In the genomic region with DNA sequence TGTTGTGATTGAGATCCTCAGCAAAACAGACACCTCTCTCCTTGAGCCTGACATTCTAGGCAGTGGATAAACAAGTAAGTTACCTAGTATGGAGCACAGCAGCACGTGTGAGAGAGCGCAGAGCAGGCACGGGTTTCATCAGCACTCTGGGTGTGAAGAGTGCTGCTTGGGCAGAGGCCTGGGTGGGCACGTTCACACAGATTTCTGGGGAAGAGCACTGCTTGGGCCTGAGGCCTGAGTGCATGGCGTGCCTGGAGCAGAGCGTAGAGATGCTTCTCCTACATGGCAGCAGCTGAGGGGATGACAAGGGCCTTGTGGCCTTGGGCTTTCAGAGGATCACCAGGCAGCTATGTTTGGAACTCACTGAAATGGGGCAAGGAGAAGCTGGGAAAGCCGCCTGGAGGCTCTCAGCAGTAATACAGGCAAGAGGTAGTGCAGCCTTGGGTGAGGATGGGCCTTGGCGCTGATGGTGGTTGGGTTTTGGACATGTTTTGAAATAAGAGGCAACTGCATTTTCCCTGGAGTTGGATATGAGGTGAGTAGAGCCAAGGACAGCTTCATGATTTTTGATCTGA, we compare ENCODE assay signal across 17 cellular contexts. TPM values are rescaled to one million over a fixed set of nuclear protein-coding genes. Genes with fewer than 3 reads are reported as not detected.
DNase-seq lines count a peak whose midpoint lies in the region; ATAC-seq, FAIRE-seq and TF ChIP-seq lines count a peak whose summit lies in the region.
"Had no signal": no experiment of that assay in that cellular context is flagged by ENCODE, and none has a peak within 500 bp of the region (broad histone marks: within the 10 kb centered on the region; RNA-seq: fewer than 3 reads in every experiment).

No MANE protein-coding gene starts in this region.

- TF ChIP-seq POLR2A in HepG2 (IDR thresholded peaks at IDR 0.05; ENCODE audit: insufficient read depth in 1 of 2, low read depth in 2 of 2, low read length in 2 of 2) = no peak

- H3K27ac ChIP-seq in AG04450 (ENCODE audit: low read depth, low read length) (no peak overlapping the region), brain microvascular endothelial cell (no peak overlapping the region), HepG2 (ENCODE audit: extremely low read length, insufficient read depth, low read length) (no peak overlapping the region)
- H3K27ac ChIP-seq: SK-N-MC had no signal

- no peaks in the 10 kb centered on the region for H3K27me3 ChIP-seq in AG04450 (ENCODE audit: control insufficient read depth, insufficient read depth, low read length)
- H3K27me3 ChIP-seq in brain microvascular endothelial cell (replicated peaks) = no peaks in the 10 kb centered on the region
- no peaks in the 10 kb centered on the region for H3K27me3 ChIP-seq in HepG2 (ENCODE audit: control insufficient read depth in 1 of 2, insufficient read depth in 2 of 2, low read length in 2 of 2)

- in situ Hi-C loops in GM13977 (cut with MboI; ENCODE audit: low pct_unique_long_range_greater_than_20kb, low sequenced_read_pairs, unreplicated experiment) = loop anchor here (10.0 kb wide), 1 partner anchor 50 kb away; no protein-coding TSS in a partner anchor
- in situ Hi-C loops in brain microvascular endothelial cell (cut with HindIII; ENCODE audit: low pct_ligation_motif_present, low sequenced_read_pairs) = no loop called here
- in situ Hi-C loops in HepG2 (cut with HindIII; ENCODE audit: extremely low pct_ligation_motif_present, low pct_unique_long_range_greater_than_20kb) = loop anchor here (5.0 kb wide), 1 partner anchor 42 kb away; no protein-coding TSS in a partner anchor

- CTCF ChIA-PET in AG04450 (lab: Charles Lee) = interaction anchor here (0.7 to 3.0 kb wide), 3 partner anchors 13 to 114 kb away, joined by 3 to 11 read pairs (median 11); no protein-coding TSS in a partner anchor
- CTCF ChIA-PET in HepG2 (lab: Yijun Ruan, JAX; ENCODE audit: low intra/inter-chr PET ratio, low total read pairs) = no interaction called here

- ATAC-seq in HepG2 = peak; percentile 73
- no peak for ATAC-seq in HG03108 (IDR thresholded peaks at IDR 0.05; ENCODE audit: unreplicated experiment)

- TF ChIP-seq EP300 in HepG2 (IDR thresholded peaks at IDR 0.05; ENCODE audit: low read depth in 2 of 2, low read length in 2 of 2) = no peak
- TF ChIP-seq EP300 in HepG2 (CRISPR knock-in tag; IDR thresholded peaks at IDR 0.05; ENCODE audit: borderline replicate concordance) = no peak

- no peak overlapping the region for H2AFZ ChIP-seq in HepG2 (ENCODE audit: low read length)

- peaks cover 69% of the 10 kb centered on the region for H3K36me3 ChIP-seq in brain microvascular endothelial cell (replicated peaks)
- peaks cover 20 to 56% of the 10 kb centered on the region in 2 experiments for H3K36me3 ChIP-seq in HepG2 (replicated peaks in 1 of 2; ENCODE audit: control insufficient read depth in 1 of 2, insufficient read depth in 2 of 2, low read length in 2 of 2)

- H3K9ac ChIP-seq in HepG2 (ENCODE audit: insufficient read depth, low read depth, low read length) = no peak overlapping the region

- TF ChIP-seq RAD21 in HepG2 (CRISPR knock-in tag; IDR thresholded peaks at IDR 0.05) = no peak

- H3K4me1 ChIP-seq in HepG2 (ENCODE audit: insufficient read depth, low read length) = peaks cover 20% of the 10 kb centered on the region

- intact Hi-C loops in HepG2 (cut with micrococcal nuclease; ENCODE audit: unreplicated experiment) = loop anchor here (5.0 kb wide), 1 partner anchor 1198 kb away; the partner anchor contains the start of gene MOK

- H3K4me2 ChIP-seq in HepG2 (ENCODE audit: low read depth, low read length) = no peak overlapping the region

- DNase-seq in AG04450 (ENCODE audit: low read depth, low spot score) (no peak), GM13977 (ENCODE audit: low spot score) (peak; percentile 7), brain microvascular endothelial cell (no peak), HepG2 (ENCODE audit: low spot score) (no peak), EL (no peak), NCI-H146 treated with DMSO at 0.1 percent for 48 hours (lab: John Stamatoyannopoulos, UW; ENCODE audit: unreplicated experiment) (no peak), Ammon's horn (ENCODE audit: low spot score) (no peak)
- DNase-seq: activated CD4-positive, alpha-beta T cell treated with anti-CD3 and anti-CD28 coated beads for 1 hour; activated gamma-delta T cell; C1 segment of cervical spinal cord; cortex of kidney; NCI-H1436 treated with DMSO at 0.1 percent for 48 hours; NCI-H82; stimulated activated CD4-positive, alpha-beta T cell treated with anti-CD3 and anti-CD28 coated beads, Interleukin-15, amount 100 ng/mL, for 24 hours had no signal

- no peaks in the 10 kb centered on the region for H4K20me1 ChIP-seq in HepG2 (ENCODE audit: insufficient read depth, low read length)

- no peaks in the 10 kb centered on the region for H3K79me2 ChIP-seq in HepG2 (ENCODE audit: insufficient read depth, low read length)

- FAIRE-seq in HepG2 (lab: Jason Lieb, UNC) = no peak
- FAIRE-seq: frontal cortex had no signal

- POLR2A ChIA-PET in AG04450 (lab: Yijun Ruan, JAX) = no interaction called here
- POLR2A ChIA-PET in HepG2 (lab: Yijun Ruan, JAX) = no interaction called here

- H3K9me3 ChIP-seq in AG04450 (ENCODE audit: control insufficient read depth, insufficient read depth, low read length) (no peaks in the 10 kb centered on the region), HepG2 (ENCODE audit: low read length) (no peaks in the 10 kb centered on the region)

- WGBS in HepG2 (ENCODE audit: low lambda C conversion rate) = 86% methylated on average over 8 of the region's 8 CpGs

- H3K4me3 ChIP-seq in AG04450 (ENCODE audit: low read depth, low read length) (no peak overlapping the region), brain microvascular endothelial cell (ENCODE audit: low read depth, low read length) (no peak overlapping the region), HepG2 (replicated peaks in 1 of 3; ENCODE audit: insufficient read depth in 1 of 3, low read depth in 2 of 3, low read length in 3 of 3) (no peak overlapping the region)
- H3K4me3 ChIP-seq: SK-N-MC had no signal

- BruUV-seq in HepG2 (replicated peaks; lab: Mats Ljungman, UMichigan) = no TSS peak

- 0 out of 2 replicates have a peak, but pooled peaks have one; percentile 11 for TF ChIP-seq CTCF in AG04450 (IDR thresholded peaks at IDR 0.05; ENCODE audit: low read depth, low read length)
- no peak for TF ChIP-seq CTCF in GM13977 (IDR thresholded peaks at IDR 0.05; ENCODE audit: extremely low read depth, insufficient read depth, missing control alignments)
- peak; percentile 41 for TF ChIP-seq CTCF in brain microvascular endothelial cell (IDR thresholded peaks at IDR 0.05; ENCODE audit: low read depth, low read length, missing control alignments)
- TF ChIP-seq CTCF in HepG2 (CRISPR knock-in tag; IDR thresholded peaks at IDR 0.05) = no peak

RNA-seq across cellular contexts. Expression of gene CKB, which starts 17.6 kb away (rescaled TPM):
- polyA plus RNA-seq in AG04450 (2011; rRNA removed) (11.7 and 12.9 TPM in 2 replicates), HepG2 (2011; rRNA removed) (179 and 217 TPM in 2 replicates)
- 7.0 and 8.3 TPM in 2 replicates for polyA minus RNA-seq in AG04450 (2011; rRNA and poly(A)+ RNA removed)
- 82.3 and 92.4 TPM in 2 replicates for total RNA-seq in HepG2 (2016; rRNA removed; fragmentation: Illumina TruSeq; extraction: Trizol)
- total RNA-seq in HepG2 (2016; cell fraction: cytosol; rRNA removed; fragmentation: Illumina TruSeq; extraction: Trizol; ENCODE audit: low read depth) = 35.0 and 38.6 TPM in 2 replicates
- 77.0 and 90.7 TPM in 2 replicates for total RNA-seq in HepG2 (2016; cell fraction: insoluble cytoplasmic fraction; rRNA removed; fragmentation: Illumina TruSeq; extraction: Trizol)
- 39.1 and 44.5 TPM in 2 replicates for total RNA-seq in HepG2 (2016; cell fraction: membrane; rRNA removed; fragmentation: Illumina TruSeq; extraction: Trizol)
- total RNA-seq in HepG2 (2016; cell fraction: nucleus; rRNA removed; fragmentation: Illumina TruSeq; extraction: Trizol) = 55.0 and 62.1 TPM in 2 replicates
- polyA plus RNA-seq in HepG2 (2011; cell fraction: cytosol; rRNA removed) = 94.2 and 257 TPM in 2 replicates
- 634 and 1,191 TPM in 2 replicates for polyA plus RNA-seq in HepG2 (2011; cell fraction: nucleus; rRNA removed)
- polyA plus RNA-seq in HepG2 (2012) = 136 and 210 TPM in 2 replicates
- 60.2 and 68.2 TPM in 2 replicates for polyA plus RNA-seq in HepG2 (2016; cell fraction: cytosol; fragmentation: Illumina TruSeq; extraction: Trizol; ENCODE audit: low read depth)
- polyA plus RNA-seq in HepG2 (2016; cell fraction: insoluble cytoplasmic fraction; fragmentation: Illumina TruSeq; extraction: Trizol; ENCODE audit: low read depth) = 156 and 198 TPM in 2 replicates
- polyA plus RNA-seq in HepG2 (2016; cell fraction: membrane; fragmentation: Illumina TruSeq; extraction: Trizol; ENCODE audit: low read depth) = 60.4 and 60.5 TPM in 2 replicates
- polyA plus RNA-seq in HepG2 (2016; cell fraction: nucleus; fragmentation: Illumina TruSeq; extraction: Trizol; ENCODE audit: insufficient read depth, low read depth) = 164 and 170 TPM in 2 replicates
- 111 and 125 TPM in 2 replicates for polyA minus RNA-seq in HepG2 (2011; rRNA and poly(A)+ RNA removed; ENCODE audit: low replicate concordance)
- polyA minus RNA-seq in HepG2 (2011; cell fraction: cytosol; rRNA and poly(A)+ RNA removed) = 96.8 and 156 TPM in 2 replicates
- 34.2 and 39.0 TPM in 2 replicates for polyA minus RNA-seq in HepG2 (2011; cell fraction: nucleus; rRNA and poly(A)+ RNA removed)

RNA-seq across cellular contexts. Expression of gene TRMT61A, which starts 23.9 kb away (rescaled TPM):
- polyA plus RNA-seq in AG04450 (2011; rRNA removed) (4.4 and 6.1 TPM in 2 replicates), HepG2 (2011; rRNA removed) (6.5 and 9.8 TPM in 2 replicates)
- 2.7 and 3.7 TPM in 2 replicates for polyA minus RNA-seq in AG04450 (2011; rRNA and poly(A)+ RNA removed)
- 12.2 and 13.6 TPM in 2 replicates for total RNA-seq in HepG2 (2016; rRNA removed; fragmentation: Illumina TruSeq; extraction: Trizol)
- 4.0 and 5.2 TPM in 2 replicates for total RNA-seq in HepG2 (2016; cell fraction: cytosol; rRNA removed; fragmentation: Illumina TruSeq; extraction: Trizol; ENCODE audit: low read depth)
- 12.4 and 14.5 TPM in 2 replicates for total RNA-seq in HepG2 (2016; cell fraction: insoluble cytoplasmic fraction; rRNA removed; fragmentation: Illumina TruSeq; extraction: Trizol)
- total RNA-seq in HepG2 (2016; cell fraction: membrane; rRNA removed; fragmentation: Illumina TruSeq; extraction: Trizol) = 8.3 and 9.6 TPM in 2 replicates
- 10.4 and 11.7 TPM in 2 replicates for total RNA-seq in HepG2 (2016; cell fraction: nucleus; rRNA removed; fragmentation: Illumina TruSeq; extraction: Trizol)
- polyA plus RNA-seq in HepG2 (2011; cell fraction: cytosol; rRNA removed) = 6.4 and 11.5 TPM in 2 replicates
- polyA plus RNA-seq in HepG2 (2011; cell fraction: nucleus; rRNA removed) = 26.1 and 31.2 TPM in 2 replicates
- polyA plus RNA-seq in HepG2 (2012) = 4.0 and 8.4 TPM in 2 replicates
- polyA plus RNA-seq in HepG2 (2016; cell fraction: cytosol; fragmentation: Illumina TruSeq; extraction: Trizol; ENCODE audit: low read depth) = 3.9 and 4.4 TPM in 2 replicates
- 12.0 and 13.1 TPM in 2 replicates for polyA plus RNA-seq in HepG2 (2016; cell fraction: insoluble cytoplasmic fraction; fragmentation: Illumina TruSeq; extraction: Trizol; ENCODE audit: low read depth)
- 6.7 and 7.2 TPM in 2 replicates for polyA plus RNA-seq in HepG2 (2016; cell fraction: membrane; fragmentation: Illumina TruSeq; extraction: Trizol; ENCODE audit: low read depth)
- polyA plus RNA-seq in HepG2 (2016; cell fraction: nucleus; fragmentation: Illumina TruSeq; extraction: Trizol; ENCODE audit: insufficient read depth, low read depth) = 13.5 and 14.3 TPM in 2 replicates
- polyA minus RNA-seq in HepG2 (2011; rRNA and poly(A)+ RNA removed; ENCODE audit: low replicate concordance) = 14.6 and 19.9 TPM in 2 replicates
- 4.6 and 4.7 TPM in 2 replicates for polyA minus RNA-seq in HepG2 (2011; cell fraction: cytosol; rRNA and poly(A)+ RNA removed)
- polyA minus RNA-seq in HepG2 (2011; cell fraction: nucleus; rRNA and poly(A)+ RNA removed) = 15.8 and 16.6 TPM in 2 replicates

RNA-seq across cellular contexts. Expression of gene BAG5, which starts 57.4 kb away (rescaled TPM):
- polyA plus RNA-seq in AG04450 (2011; rRNA removed) = 10.5 and 12.5 TPM in 2 replicates
- 12.7 and 15.0 TPM in 2 replicates for polyA minus RNA-seq in AG04450 (2011; rRNA and poly(A)+ RNA removed)
- 21.0 and 34.8 TPM in 2 replicates for total RNA-seq in HepG2 (2016; rRNA removed; fragmentation: Illumina TruSeq; extraction: Trizol)
- total RNA-seq in HepG2 (2016; cell fraction: cytosol; rRNA removed; fragmentation: Illumina TruSeq; extraction: Trizol; ENCODE audit: low read depth) = 2.3 and 2.5 TPM in 2 replicates
- total RNA-seq in HepG2 (2016; cell fraction: insoluble cytoplasmic fraction; rRNA removed; fragmentation: Illumina TruSeq; extraction: Trizol) = 21.9 and 34.1 TPM in 2 replicates
- total RNA-seq in HepG2 (2016; cell fraction: membrane; rRNA removed; fragmentation: Illumina TruSeq; extraction: Trizol) = 11.4 and 14.2 TPM in 2 replicates
- 14.8 and 16.2 TPM in 2 replicates for total RNA-seq in HepG2 (2016; cell fraction: nucleus; rRNA removed; fragmentation: Illumina TruSeq; extraction: Trizol)
- 3.0 and 3.5 TPM in 2 replicates for polyA plus RNA-seq in HepG2 (2011; rRNA removed)
- polyA plus RNA-seq in HepG2 (2011; cell fraction: cytosol; rRNA removed) = 2.5 and 3.9 TPM in 2 replicates
- 3.3 and 3.7 TPM in 2 replicates for polyA plus RNA-seq in HepG2 (2011; cell fraction: nucleus; rRNA removed)
- polyA plus RNA-seq in HepG2 (2012) = 7.9 and 9.3 TPM in 2 replicates
- 1.0 and 1.3 TPM in 2 replicates for polyA plus RNA-seq in HepG2 (2016; cell fraction: cytosol; fragmentation: Illumina TruSeq; extraction: Trizol; ENCODE audit: low read depth)
- polyA plus RNA-seq in HepG2 (2016; cell fraction: insoluble cytoplasmic fraction; fragmentation: Illumina TruSeq; extraction: Trizol; ENCODE audit: low read depth) = 16.8 and 20.0 TPM in 2 replicates
- 5.3 and 6.2 TPM in 2 replicates for polyA plus RNA-seq in HepG2 (2016; cell fraction: membrane; fragmentation: Illumina TruSeq; extraction: Trizol; ENCODE audit: low read depth)
- polyA plus RNA-seq in HepG2 (2016; cell fraction: nucleus; fragmentation: Illumina TruSeq; extraction: Trizol; ENCODE audit: insufficient read depth, low read depth) = 13.8 and 14.6 TPM in 2 replicates
- 5.3 and 11.8 TPM in 2 replicates for polyA minus RNA-seq in HepG2 (2011; rRNA and poly(A)+ RNA removed; ENCODE audit: low replicate concordance)
- polyA minus RNA-seq in HepG2 (2011; cell fraction: cytosol; rRNA and poly(A)+ RNA removed) = 7.2 and 8.6 TPM in 2 replicates
- 9.8 and 9.9 TPM in 2 replicates for polyA minus RNA-seq in HepG2 (2011; cell fraction: nucleus; rRNA and poly(A)+ RNA removed)

RNA-seq across cellular contexts. Expression of gene COA8, which starts 57.7 kb away (rescaled TPM):
- 25.8 and 29.8 TPM in 2 replicates for polyA plus RNA-seq in AG04450 (2011; rRNA removed)
- polyA minus RNA-seq in AG04450 (2011; rRNA and poly(A)+ RNA removed) = 5.7 and 6.3 TPM in 2 replicates
- 25.1 and 25.2 TPM in 2 replicates for total RNA-seq in HepG2 (2016; rRNA removed; fragmentation: Illumina TruSeq; extraction: Trizol)
- 29.4 and 38.9 TPM in 2 replicates for total RNA-seq in HepG2 (2016; cell fraction: cytosol; rRNA removed; fragmentation: Illumina TruSeq; extraction: Trizol; ENCODE audit: low read depth)
- total RNA-seq in HepG2 (2016; cell fraction: insoluble cytoplasmic fraction; rRNA removed; fragmentation: Illumina TruSeq; extraction: Trizol) = 25.7 and 29.2 TPM in 2 replicates
- 46.6 and 48.0 TPM in 2 replicates for total RNA-seq in HepG2 (2016; cell fraction: membrane; rRNA removed; fragmentation: Illumina TruSeq; extraction: Trizol)
- total RNA-seq in HepG2 (2016; cell fraction: nucleus; rRNA removed; fragmentation: Illumina TruSeq; extraction: Trizol) = 11.0 and 15.0 TPM in 2 replicates
- polyA plus RNA-seq in HepG2 (2011; rRNA removed) = 10.9 and 14.0 TPM in 2 replicates
- polyA plus RNA-seq in HepG2 (2011; cell fraction: cytosol; rRNA removed) = 10.2 and 14.5 TPM in 2 replicates
- polyA plus RNA-seq in HepG2 (2011; cell fraction: nucleus; rRNA removed) = 2.6 and 3.1 TPM in 2 replicates
- 25.7 and 32.6 TPM in 2 replicates for polyA plus RNA-seq in HepG2 (2012)
- polyA plus RNA-seq in HepG2 (2016; cell fraction: cytosol; fragmentation: Illumina TruSeq; extraction: Trizol; ENCODE audit: low read depth) = 63.7 and 73.8 TPM in 2 replicates
- polyA plus RNA-seq in HepG2 (2016; cell fraction: insoluble cytoplasmic fraction; fragmentation: Illumina TruSeq; extraction: Trizol; ENCODE audit: low read depth) = 33.7 and 39.8 TPM in 2 replicates
- polyA plus RNA-seq in HepG2 (2016; cell fraction: membrane; fragmentation: Illumina TruSeq; extraction: Trizol; ENCODE audit: low read depth) = 52.0 and 59.9 TPM in 2 replicates
- polyA plus RNA-seq in HepG2 (2016; cell fraction: nucleus; fragmentation: Illumina TruSeq; extraction: Trizol; ENCODE audit: insufficient read depth, low read depth) = 21.5 and 21.7 TPM in 2 replicates
- polyA minus RNA-seq in HepG2 (2011; rRNA and poly(A)+ RNA removed; ENCODE audit: low replicate concordance) = 4.7 and 5.1 TPM in 2 replicates
- polyA minus RNA-seq in HepG2 (2011; cell fraction: cytosol; rRNA and poly(A)+ RNA removed) = 3.6 and 6.4 TPM in 2 replicates
- polyA minus RNA-seq in HepG2 (2011; cell fraction: nucleus; rRNA and poly(A)+ RNA removed) = 10.1 and 11.3 TPM in 2 replicates

Comparison
In these comparisons a context has a peak if more than half of its experiments do, and no peak if none do; other contexts are left out.
1. CTCF ChIP-seq: peak in AG04450 (single experiment) and brain microvascular endothelial cell (single experiment); none in GM13977 (single experiment) and HepG2 (single experiment).